In genomic region chr19:36128392-36128736, GRCh38 we compare ENCODE assay signal across 6 cellular contexts. TPM values are rescaled to one million over a fixed set of nuclear protein-coding genes. Genes with fewer than 3 reads are reported as not detected.
DNase-seq lines count a peak whose midpoint lies in the region; ATAC-seq and TF ChIP-seq lines count a peak whose summit lies in the region.

No MANE protein-coding gene starts in this region.

- H3K27me3 ChIP-seq in Peyer's patch: no peaks in the 10 kb centered on the region
- H3K27me3 ChIP-seq in heart right ventricle: no peaks in the 10 kb centered on the region
- H3K27me3 ChIP-seq in upper lobe of right lung: no peaks in the 10 kb centered on the region

- H3K4me3 ChIP-seq in Peyer's patch (peak overlapping the region; percentile 52 to 60 (median 54)), heart right ventricle (peak overlapping the region; percentile 13 to 64 (median 51)), upper lobe of right lung (peak overlapping the region; percentile 51)

- no peak for TF ChIP-seq POLR2A in Peyer's patch (IDR thresholded peaks at IDR 0.05)

- DNase-seq in Peyer's patch (peak in 2 of 3 donors; percentile 77 to 78), heart right ventricle (peak in 1 of 2 donors; percentile 39), upper lobe of right lung (no peak)

- H3K4me1 ChIP-seq in Peyer's patch: peaks cover 0 to 5% (median 2%) of the 10 kb centered on the region in 4 donors
- peaks cover 0 to 45% (median 16%) of the 10 kb centered on the region in 9 donors for H3K4me1 ChIP-seq in heart right ventricle
- peaks cover 18% of the 10 kb centered on the region for H3K4me1 ChIP-seq in upper lobe of right lung

- intact Hi-C loops in heart right ventricle (cut with DNase I): loop anchor here in 6 of 10 donors (1.0 to 10.0 kb wide), 7 partner anchors 11 to 364 kb away; partner anchors contain the start of genes COX7A1 (in 1 of the 6) and LRFN3 (in 1 of the 6)
- intact Hi-C loops in upper lobe of right lung (cut with DNase I): loop anchor here (5.0 kb wide), 1 partner anchor 39 kb away; no protein-coding TSS in a partner anchor

- ATAC-seq in GM21526 (IDR thresholded peaks at IDR 0.05; ENCODE audit: low FRiP score, unreplicated experiment): peak; percentile 6
- peak; percentile 3 to 26 (median 14) for ATAC-seq in heart right ventricle
- peak; percentile 34 for ATAC-seq in upper lobe of right lung
- ATAC-seq in HG02870 (IDR thresholded peaks at IDR 0.05; ENCODE audit: unreplicated experiment): no peak
- ATAC-seq in HG03521 (IDR thresholded peaks at IDR 0.05; ENCODE audit: unreplicated experiment): no peak

- H3K36me3 ChIP-seq in Peyer's patch (peaks cover 0 to 26% (median 0%) of the 10 kb centered on the region in 3 donors), heart right ventricle (peaks cover 0 to 31% (median 19%) of the 10 kb centered on the region in 9 donors), upper lobe of right lung (peaks cover 22% of the 10 kb centered on the region)

- WGBS in heart right ventricle, 2 donors: 14% methylated on average over 10 of the region's 10 CpGs

- TF ChIP-seq CTCF in Peyer's patch (IDR thresholded peaks at IDR 0.05) (no peak), heart right ventricle (IDR thresholded peaks at IDR 0.05) (no peak), upper lobe of right lung (IDR thresholded peaks at IDR 0.05) (no peak)

- H3K27ac ChIP-seq in Peyer's patch (peak overlapping the region; percentile 82 to 92 (median 90)), heart right ventricle (peak overlapping the region; percentile 71 to 97 (median 93)), upper lobe of right lung (peak overlapping the region; percentile 89)

- H3K9me3 ChIP-seq in Peyer's patch (no peaks in the 10 kb centered on the region), heart right ventricle (no peaks in the 10 kb centered on the region), upper lobe of right lung (no peaks in the 10 kb centered on the region)

RNA-seq across cellular contexts. Expression of gene CAPNS1, which starts 11.5 kb away (rescaled TPM):
- 100 to 1,000 TPM; 131 to 320 (median 263) TPM for total RNA-seq in Peyer's patch
- total RNA-seq in heart right ventricle: 1,000 to 10,000 TPM in 1 of 10 donors, 100 to 1,000 TPM in 9; 800 to 1,095 (median 894) TPM
- 1,000 to 10,000 TPM in 1 of 2 donors, 100 to 1,000 TPM in 1; 745 to 1,027 TPM for polyA plus RNA-seq in heart right ventricle
- 582 TPM for total RNA-seq in upper lobe of right lung

RNA-seq across cellular contexts. Expression of gene TBCB, which starts 13.1 kb away (rescaled TPM):
- total RNA-seq in Peyer's patch (10 to 100 TPM; 59.7 to 81.7 (median 69.1) TPM), heart right ventricle (100 to 1,000 TPM in 4 of 10 donors, 10 to 100 TPM in 6; 73.0 to 134 (median 97.3) TPM), upper lobe of right lung (82.2 TPM)
- polyA plus RNA-seq in heart right ventricle: 100 to 1,000 TPM; 142 to 193 TPM

RNA-seq across cellular contexts. Expression of gene POLR2I, which starts 13.7 kb away (rescaled TPM):
- total RNA-seq in Peyer's patch: 10 to 100 TPM; 20.7 to 32.0 (median 26.8) TPM
- total RNA-seq in heart right ventricle: 100 to 1,000 TPM in 6 of 10 donors, 10 to 100 TPM in 4; 83.7 to 139 (median 105) TPM
- polyA plus RNA-seq in heart right ventricle: 100 to 1,000 TPM; 153 TPM
- 37.6 TPM for total RNA-seq in upper lobe of right lung

RNA-seq across cellular contexts. Expression of gene OVOL3, which starts 17.4 kb away (rescaled TPM):
- total RNA-seq in Peyer's patch (not detected), heart right ventricle (not detected), upper lobe of right lung (not detected)
- polyA plus RNA-seq in heart right ventricle: not detected

RNA-seq across cellular contexts. Expression of gene COX7A1, which starts 23.9 kb away (rescaled TPM):
- total RNA-seq in Peyer's patch: 10 to 100 TPM in 2 of 4 donors, 1 to 10 TPM in 2; 1.8 to 19.8 (median 6.6) TPM
- 1,000 to 10,000 TPM; 1,564 to 3,571 (median 2,793) TPM for total RNA-seq in heart right ventricle
- polyA plus RNA-seq in heart right ventricle: 1,000 to 10,000 TPM in 1 of 2 donors, 100 to 1,000 TPM in 1; 850 to 2,441 TPM
- 79.4 TPM for total RNA-seq in upper lobe of right lung

Comparison
In these comparisons a context has a peak if more than half of its experiments do, and no peak if none do; other contexts are left out.
1. ATAC-seq: peak in GM21526 (single experiment), heart right ventricle (8 of 8) and upper lobe of right lung (single experiment); none in HG02870 (single experiment) and HG03521 (single experiment).
2. Peak in every context shown above with its lines, with median percentiles within 50 percentile points of each other: H3K27ac ChIP-seq and H3K4me3 ChIP-seq.